ENCODE assay signal across 8 cellular contexts in the genomic region with DNA sequence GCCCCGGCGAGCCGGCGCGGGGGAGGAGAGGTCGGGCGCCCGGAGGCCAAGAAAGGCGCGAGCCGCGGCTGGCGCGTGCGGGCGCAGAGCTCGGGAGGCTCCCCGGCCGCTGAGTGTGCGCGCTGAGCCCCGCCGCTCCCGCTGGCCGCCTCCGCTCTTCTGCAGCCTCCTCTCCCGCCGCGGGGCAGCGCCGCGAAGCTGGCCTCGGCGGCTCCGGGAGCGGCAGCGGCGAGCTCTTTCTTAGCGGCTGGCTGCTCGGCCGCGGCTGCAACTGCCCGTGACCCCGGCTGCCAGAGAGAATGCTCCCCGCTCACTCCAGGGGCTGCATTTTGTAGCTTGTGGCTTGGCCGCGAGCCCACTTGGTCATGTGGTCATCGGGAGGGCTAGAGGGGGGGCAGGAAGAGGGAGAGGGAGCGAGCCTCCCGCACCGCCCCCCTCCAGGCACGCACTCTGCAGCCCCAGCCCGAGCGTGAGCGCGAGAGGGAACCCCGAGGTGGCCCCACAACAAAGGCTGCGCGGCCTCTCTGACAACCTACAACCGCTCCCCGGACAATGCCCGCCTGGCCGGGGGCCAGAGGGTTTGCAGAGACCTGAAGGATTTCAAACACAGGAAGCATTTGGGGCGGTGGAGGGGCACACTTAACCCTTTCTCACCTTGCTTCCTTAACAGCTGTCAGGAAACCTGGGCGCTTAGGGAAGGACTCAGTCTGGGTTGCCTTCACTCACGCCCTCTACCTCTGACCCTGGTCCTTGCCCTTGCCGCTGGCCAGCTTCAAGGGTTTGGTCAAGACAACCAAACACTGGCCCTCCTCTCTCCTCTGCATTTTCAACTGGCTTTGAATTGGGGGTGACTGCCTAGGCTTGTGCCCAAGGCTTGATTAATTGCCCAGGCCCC. TPM values are rescaled to one million over a fixed set of nuclear protein-coding genes. Genes with fewer than 3 reads are reported as not detected.
DNase-seq lines count a peak whose midpoint lies in the region; ATAC-seq and TF ChIP-seq lines count a peak whose summit lies in the region.

A gene with protein sequence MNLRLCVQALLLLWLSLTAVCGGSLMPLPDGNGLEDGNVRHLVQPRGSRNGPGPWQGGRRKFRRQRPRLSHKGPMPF (minus strand): TSS at position 305 of the 895 bp plus-strand sequence. CDS start 326 bp downstream, outside the sequence.

- H3K27ac ChIP-seq in C4-2B (peak within 1 kb of the TSS; percentile 89), gastroesophageal sphincter (peak within 1 kb of the TSS in 3 of 4 donors; percentile 43 to 53 (median 48))

- DNase-seq in M059J (ENCODE audit: low read depth), result peak; percentile 68
- DNase-seq in activated T-helper 2 cell treated with anti-CD3 and anti-CD28 coated beads, Interferon-gamma antibody, Interleukin-2, Interleukin-4, amounts not matched to agents 10 μg/mL and 5 μg/mL and 100 μg/mL, durations not matched to agents 14 hours and 24 hours and 36 hours (ENCODE audit: low spot score), result no peak
- DNase-seq in occipital lobe (lab: John Stamatoyannopoulos, UW), result peak; percentile 22
- DNase-seq in NCI-H1694 (lab: John Stamatoyannopoulos, UW), result no peak

- peak within 1 kb of the TSS; percentile 67 for H3K4me3 Mint-ChIP-seq in activated T-helper 2 cell treated with anti-CD3 and anti-CD28 coated beads, Interferon-gamma antibody, Interleukin-2, Interleukin-4, amounts not matched to agents 10 μg/mL and 5 μg/mL and 100 μg/mL, durations not matched to agents 14 hours and 24 hours and 36 hours (ENCODE audit: low read depth)

- peaks cover 0 to 24% (median 6%) of the 10 kb centered on the region in 3 donors for H3K4me1 ChIP-seq in gastroesophageal sphincter

- H3K27me3 Mint-ChIP-seq in activated T-helper 2 cell treated with anti-CD3 and anti-CD28 coated beads, Interferon-gamma antibody, Interleukin-2, Interleukin-4, amounts not matched to agents 10 μg/mL and 5 μg/mL and 100 μg/mL, durations not matched to agents 14 hours and 24 hours and 36 hours (ENCODE audit: low read depth), result peaks cover 25% of the 10 kb centered on the region

- no peaks in the 10 kb centered on the region for H3K36me3 ChIP-seq in gastroesophageal sphincter

- no peaks in the 10 kb centered on the region for H3K27me3 ChIP-seq in gastroesophageal sphincter

- intact Hi-C loops in activated T-helper 2 cell treated with anti-CD3 and anti-CD28 coated beads, Interferon-gamma antibody, Interleukin-2, Interleukin-4, amounts not matched to agents 10 μg/mL and 5 μg/mL and 100 μg/mL, durations not matched to agents 14 hours and 24 hours and 36 hours (cut with micrococcal nuclease), result no loop called here

- no peaks in the 10 kb centered on the region for H3K9me3 ChIP-seq in gastroesophageal sphincter

- WGBS in gastroesophageal sphincter (ENCODE audit: low coverage in 1 of 2), 2 donors, result 33% methylated on average over 2 of the region's 67 CpGs; no CpG with 5 or more reads in 1 of the 2 donors

- H3K4me3 ChIP-seq in gastroesophageal sphincter, result peak within 1 kb of the TSS; percentile 40 to 56

- TF ChIP-seq CTCF in C4-2B (conservative IDR thresholded peaks at IDR 0.05) (no peak), gastroesophageal sphincter (IDR thresholded peaks at IDR 0.05) (peak in 1 of 4 experiments; percentile 13)

- no peaks in the 10 kb centered on the region for H3K9me3 Mint-ChIP-seq in activated T-helper 2 cell treated with anti-CD3 and anti-CD28 coated beads, Interferon-gamma antibody, Interleukin-2, Interleukin-4, amounts not matched to agents 10 μg/mL and 5 μg/mL and 100 μg/mL, durations not matched to agents 14 hours and 24 hours and 36 hours

- H3K27ac Mint-ChIP-seq in activated T-helper 2 cell treated with anti-CD3 and anti-CD28 coated beads, Interferon-gamma antibody, Interleukin-2, Interleukin-4, amounts not matched to agents 10 μg/mL and 5 μg/mL and 100 μg/mL, durations not matched to agents 14 hours and 24 hours and 36 hours, result no peak within 1 kb of the TSS

- H3K36me3 Mint-ChIP-seq in activated T-helper 2 cell treated with anti-CD3 and anti-CD28 coated beads, Interferon-gamma antibody, Interleukin-2, Interleukin-4, amounts not matched to agents 10 μg/mL and 5 μg/mL and 100 μg/mL, durations not matched to agents 14 hours and 24 hours and 36 hours (ENCODE audit: low read depth), result no peaks in the 10 kb centered on the region

- no peak for TF ChIP-seq EP300 in gastroesophageal sphincter (IDR thresholded peaks at IDR 0.05)

- peaks cover 3% of the 10 kb centered on the region for H3K4me1 Mint-ChIP-seq in activated T-helper 2 cell treated with anti-CD3 and anti-CD28 coated beads, Interferon-gamma antibody, Interleukin-2, Interleukin-4, amounts not matched to agents 10 μg/mL and 5 μg/mL and 100 μg/mL, durations not matched to agents 14 hours and 24 hours and 36 hours (ENCODE audit: low read depth)

- peak; percentile 51 for ATAC-seq in GM19372 (IDR thresholded peaks at IDR 0.05; ENCODE audit: low read depth, unreplicated experiment)
- peak; percentile 71 for ATAC-seq in gastroesophageal sphincter
- no peak for ATAC-seq in GM18502 (IDR thresholded peaks at IDR 0.05; ENCODE audit: poor library complexity, unreplicated experiment)

- no peak for TF ChIP-seq POLR2A in gastroesophageal sphincter (IDR thresholded peaks at IDR 0.05)

RNA-seq across cellular contexts. Expression of the gene that starts here (rescaled TPM):
- total RNA-seq in M059J (2014; rRNA removed; shearing (Covaris generic)), result 1.9 and 2.1 TPM in 2 replicates
- 0.32 and 0.39 TPM in 2 replicates for total RNA-seq in activated T-helper 2 cell treated with anti-CD3 and anti-CD28 coated beads, Interferon-gamma antibody, Interleukin-2, Interleukin-4, amounts not matched to agents 10 μg/mL and 5 μg/mL and 100 μg/mL, durations not matched to agents 14 hours and 24 hours and 36 hours
- total RNA-seq in gastroesophageal sphincter (1 to 10 TPM in 3 of 4 donors, under 1 TPM in 1; 0.78 to 2.3 (median 1.2) TPM), occipital lobe (2.7 TPM)

Comparison
In these comparisons a context has a peak if more than half of its experiments do, and no peak if none do; other contexts are left out.
1. DNase-seq: peak in M059J (single experiment) and occipital lobe (single experiment); none in activated T-helper 2 cell treated with anti-CD3 and anti-CD28 coated beads, Interferon-gamma antibody, Interleukin-2, Interleukin-4, amounts not matched to agents 10 μg/mL and 5 μg/mL and 100 μg/mL, durations not matched to agents 14 hours and 24 hours and 36 hours (single experiment) and NCI-H1694 (single experiment).